ENCODE assay signal across 22 cellular contexts in the genomic region with DNA sequence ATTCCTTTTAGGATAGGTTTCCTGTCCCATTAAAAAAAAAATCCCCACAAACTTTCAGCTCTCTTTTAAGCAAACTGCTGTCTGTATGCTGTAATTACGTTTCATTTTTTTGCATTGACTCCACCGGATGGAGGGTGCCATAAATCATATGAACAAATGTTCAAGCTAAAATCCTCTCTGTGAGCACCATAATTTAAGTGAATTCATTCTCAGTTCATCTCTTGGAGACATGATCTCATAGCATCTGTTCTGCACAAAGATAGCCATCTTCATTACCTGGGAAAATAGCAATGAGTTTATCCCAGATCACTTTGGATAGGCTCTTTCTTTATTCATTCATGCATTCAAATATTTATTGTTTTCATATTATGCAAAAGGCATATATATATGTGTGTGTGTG.
"Had no signal": no experiment of that assay in that cellular context is flagged by ENCODE, and none has a peak within 500 bp of the region (broad histone marks: within the 10 kb centered on the region; RNA-seq: fewer than 3 reads in every experiment).

No MANE protein-coding gene starts in this region.

- H3K36me3 ChIP-seq: adrenal gland, colonic mucosa, SJCRH30 had no signal

- H3K27ac ChIP-seq: adrenal gland, colonic mucosa, KMS-11, SJCRH30 had no signal

- H3K4me3 ChIP-seq: adrenal gland, colonic mucosa, SJCRH30 had no signal

- H3K4me1 ChIP-seq: adrenal gland, colonic mucosa, SJCRH30 had no signal

- H3K9me3 ChIP-seq: adrenal gland, colonic mucosa, SJCRH30 had no signal

- DNase-seq: activated B cell treated with CpG ODN at 0.5 μM for 24 hours; activated CD4-positive, alpha-beta memory T cell treated with anti-CD3 and anti-CD28 coated beads for 36 hours; activated CD4-positive, alpha-beta T cell treated with anti-CD3 and anti-CD28 coated beads for 1 hour; activated CD4-positive, alpha-beta T cell treated with anti-CD3 and anti-CD28 coated beads, Interleukin-2, amount 10 ng/mL, durations not matched to agents 24 days and 14 days; activated CD8-positive, alpha-beta memory T cell treated with anti-CD3 and anti-CD28 coated beads for 24 hours; activated naive CD4-positive, alpha-beta T cell treated with anti-CD3 and anti-CD28 coated beads, Interleukin-2, amount 50 U/mL, for 16 hours; activated naive CD8-positive, alpha-beta T cell treated with anti-CD3 and anti-CD28 coated beads, Interleukin-2, amount 10 ng/mL, durations not matched to agents 7 days and 5 days; activated T-cell treated with anti-CD3 and anti-CD28 coated beads, Interleukin-2, amount 50 U/mL, for 72 hours; adrenal gland; anterior cingulate cortex; colonic mucosa; MV-4-11; NCI-H1105; NCI-H146; NCI-H187 treated with DMSO at 0.1 percent for 48 hours; NCI-H2081 treated with DMSO at 0.1 percent for 48 hours; NCI-H226; T-cell; T-helper 2 cell; T1000 had no signal

- H3K4me2 ChIP-seq: KMS-11 had no signal

- H3K9ac ChIP-seq: KMS-11 had no signal

- H3K27me3 ChIP-seq: adrenal gland, colonic mucosa, SJCRH30 had no signal
